9 cellular contexts compared by ENCODE assay signal in genomic region chr7:964401-965231, GRCh38. TPM values are rescaled to one million over a fixed set of nuclear protein-coding genes. Genes with fewer than 3 reads are reported as not detected.
DNase-seq lines count a peak whose midpoint lies in the region; ATAC-seq lines count a peak whose summit lies in the region.
"Had no signal": no experiment of that assay in that cellular context is flagged by ENCODE, and none has a peak within 500 bp of the region (broad histone marks: within the 10 kb centered on the region; RNA-seq: fewer than 3 reads in every experiment).

No MANE protein-coding gene starts in this region.

- no peaks in the 10 kb centered on the region for H3K9me3 Mint-ChIP-seq in activated T-cell treated with anti-CD3 and anti-CD28 coated beads, Interleukin-2, amount 50 U/mL, for 72 hours
- H3K9me3 Mint-ChIP-seq in activated T-cell treated with anti-CD3 and anti-CD28 coated beads, Interleukin-2, amount 50 U/mL, for 24 hours: no peaks in the 10 kb centered on the region

- peaks cover 0 to 6% of the 10 kb centered on the region in 2 donors for H3K36me3 Mint-ChIP-seq in activated T-cell treated with anti-CD3 and anti-CD28 coated beads, Interleukin-2, amount 50 U/mL, for 72 hours (ENCODE audit: insufficient read depth in 2 of 2)
- peaks cover 34% of the 10 kb centered on the region for H3K36me3 Mint-ChIP-seq in activated T-cell treated with anti-CD3 and anti-CD28 coated beads, Interleukin-2, amount 50 U/mL, for 24 hours (ENCODE audit: low read depth)

- no peaks in the 10 kb centered on the region for H3K27me3 Mint-ChIP-seq in activated T-cell treated with anti-CD3 and anti-CD28 coated beads, Interleukin-2, amount 50 U/mL, for 72 hours (ENCODE audit: low read depth)
- peaks cover 10% of the 10 kb centered on the region for H3K27me3 Mint-ChIP-seq in activated T-cell treated with anti-CD3 and anti-CD28 coated beads, Interleukin-2, amount 50 U/mL, for 24 hours

- DNase-seq in activated T-cell treated with anti-CD3 and anti-CD28 coated beads, Interleukin-2, amount 50 U/mL, for 72 hours: no peak
- DNase-seq in activated T-cell treated with anti-CD3 and anti-CD28 coated beads, Interleukin-2, amount 50 U/mL, for 24 hours: no peak
- DNase-seq in amniotic epithelial cell (ENCODE audit: low read depth) (peak; percentile 92), iPS-NIHi11 (ENCODE audit: low spot score) (peak; percentile 55), substantia nigra (lab: John Stamatoyannopoulos, UW) (peak in 16 of 49 donors; percentile 13 to 61 (median 31)), GOT3 (lab: John Stamatoyannopoulos, UW) (no peak)
- DNase-seq in stimulated activated naive CD8-positive, alpha-beta T cell treated with anti-CD3 and anti-CD28 coated beads, Interleukin-15, Interleukin-2, amounts not matched to agents 100 U/mL and 50 U/mL, for 24 hours: no peak

- H3K27ac Mint-ChIP-seq in activated T-cell treated with anti-CD3 and anti-CD28 coated beads, Interleukin-2, amount 50 U/mL, for 72 hours: peak overlapping the region; percentile 44
- no peak overlapping the region for H3K27ac Mint-ChIP-seq in activated T-cell treated with anti-CD3 and anti-CD28 coated beads, Interleukin-2, amount 50 U/mL, for 24 hours

- peak overlapping the region; percentile 51 for H3K27ac ChIP-seq in substantia nigra (ENCODE audit: low read depth, low read length, poor library complexity, severe bottlenecking)
- H3K27ac ChIP-seq: C4-2B had no signal

- ATAC-seq in activated T-cell treated with anti-CD3 and anti-CD28 coated beads, Interleukin-2, amount 50 U/mL, for 72 hours (replicated peaks in 1 of 2): no peak
- no peak for ATAC-seq in stimulated activated naive CD8-positive, alpha-beta T cell treated with anti-CD3 and anti-CD28 coated beads, Interleukin-15, Interleukin-2, amounts not matched to agents 100 U/mL and 50 U/mL, for 24 hours
- ATAC-seq in HG03039 (IDR thresholded peaks at IDR 0.05; ENCODE audit: unreplicated experiment): no peak

- H3K4me3 Mint-ChIP-seq in activated T-cell treated with anti-CD3 and anti-CD28 coated beads, Interleukin-2, amount 50 U/mL, for 72 hours: no peak overlapping the region
- H3K4me3 Mint-ChIP-seq in activated T-cell treated with anti-CD3 and anti-CD28 coated beads, Interleukin-2, amount 50 U/mL, for 24 hours: no peak overlapping the region

- H3K4me1 Mint-ChIP-seq in activated T-cell treated with anti-CD3 and anti-CD28 coated beads, Interleukin-2, amount 50 U/mL, for 72 hours (ENCODE audit: low read depth): peaks cover 10% of the 10 kb centered on the region
- peaks cover 22% of the 10 kb centered on the region for H3K4me1 Mint-ChIP-seq in activated T-cell treated with anti-CD3 and anti-CD28 coated beads, Interleukin-2, amount 50 U/mL, for 24 hours (ENCODE audit: low read depth)

RNA-seq across cellular contexts. Expression of gene ADAP1, which starts 10.1 kb away (rescaled TPM):
- 10 to 100 TPM; 11.1 to 29.4 TPM for total RNA-seq in activated T-cell treated with anti-CD3 and anti-CD28 coated beads, Interleukin-2, amount 50 U/mL, for 72 hours

RNA-seq across cellular contexts. Expression of gene COX19, which starts 10.7 kb away (rescaled TPM):
- 10 to 100 TPM; 20.8 to 28.4 TPM for total RNA-seq in activated T-cell treated with anti-CD3 and anti-CD28 coated beads, Interleukin-2, amount 50 U/mL, for 72 hours

RNA-seq across cellular contexts. Expression of gene CYP2W1, which starts 18.4 kb away (rescaled TPM):
- not detected for total RNA-seq in activated T-cell treated with anti-CD3 and anti-CD28 coated beads, Interleukin-2, amount 50 U/mL, for 72 hours

Comparison
In these comparisons a context has a peak if more than half of its experiments do, and no peak if none do; other contexts are left out.
1. DNase-seq: peak in amniotic epithelial cell (single experiment) and iPS-NIHi11 (single experiment); none in activated T-cell treated with anti-CD3 and anti-CD28 coated beads, Interleukin-2, amount 50 U/mL, for 72 hours (0 of 2), activated T-cell treated with anti-CD3 and anti-CD28 coated beads, Interleukin-2, amount 50 U/mL, for 24 hours (single experiment), stimulated activated naive CD8-positive, alpha-beta T cell treated with anti-CD3 and anti-CD28 coated beads, Interleukin-15, Interleukin-2, amounts not matched to agents 100 U/mL and 50 U/mL, for 24 hours (single experiment) and GOT3 (single experiment).